Comparison of ENCODE assay signal across 1 cellular context in the genomic region with DNA sequence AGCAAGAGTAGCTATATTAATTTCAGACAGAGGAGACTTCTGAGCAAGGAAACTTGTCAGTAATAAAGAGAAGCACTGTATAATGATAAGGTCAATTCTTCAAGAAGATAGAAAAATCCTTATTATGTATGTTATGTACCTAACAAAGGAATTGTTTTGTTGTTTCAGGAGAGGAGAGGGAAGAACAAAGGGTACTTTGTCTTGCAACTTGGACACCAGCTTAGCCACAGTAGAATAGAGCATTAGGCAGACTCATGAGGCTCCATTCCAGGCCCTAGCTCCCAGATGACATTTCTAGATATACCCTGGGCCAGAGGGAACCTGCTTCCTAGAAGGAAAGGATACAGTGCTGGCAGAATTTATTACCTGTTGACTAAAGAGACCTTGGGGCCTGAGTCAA.
TF ChIP-seq lines count a peak whose summit lies in the region.

No MANE protein-coding gene starts in this region.

TF ChIP-seq in WTC11, 78 proteins besides CTCF, POLR2A, EP300 and RAD21 (continued from another document):
- TF ChIP-seq, protein P1, sequence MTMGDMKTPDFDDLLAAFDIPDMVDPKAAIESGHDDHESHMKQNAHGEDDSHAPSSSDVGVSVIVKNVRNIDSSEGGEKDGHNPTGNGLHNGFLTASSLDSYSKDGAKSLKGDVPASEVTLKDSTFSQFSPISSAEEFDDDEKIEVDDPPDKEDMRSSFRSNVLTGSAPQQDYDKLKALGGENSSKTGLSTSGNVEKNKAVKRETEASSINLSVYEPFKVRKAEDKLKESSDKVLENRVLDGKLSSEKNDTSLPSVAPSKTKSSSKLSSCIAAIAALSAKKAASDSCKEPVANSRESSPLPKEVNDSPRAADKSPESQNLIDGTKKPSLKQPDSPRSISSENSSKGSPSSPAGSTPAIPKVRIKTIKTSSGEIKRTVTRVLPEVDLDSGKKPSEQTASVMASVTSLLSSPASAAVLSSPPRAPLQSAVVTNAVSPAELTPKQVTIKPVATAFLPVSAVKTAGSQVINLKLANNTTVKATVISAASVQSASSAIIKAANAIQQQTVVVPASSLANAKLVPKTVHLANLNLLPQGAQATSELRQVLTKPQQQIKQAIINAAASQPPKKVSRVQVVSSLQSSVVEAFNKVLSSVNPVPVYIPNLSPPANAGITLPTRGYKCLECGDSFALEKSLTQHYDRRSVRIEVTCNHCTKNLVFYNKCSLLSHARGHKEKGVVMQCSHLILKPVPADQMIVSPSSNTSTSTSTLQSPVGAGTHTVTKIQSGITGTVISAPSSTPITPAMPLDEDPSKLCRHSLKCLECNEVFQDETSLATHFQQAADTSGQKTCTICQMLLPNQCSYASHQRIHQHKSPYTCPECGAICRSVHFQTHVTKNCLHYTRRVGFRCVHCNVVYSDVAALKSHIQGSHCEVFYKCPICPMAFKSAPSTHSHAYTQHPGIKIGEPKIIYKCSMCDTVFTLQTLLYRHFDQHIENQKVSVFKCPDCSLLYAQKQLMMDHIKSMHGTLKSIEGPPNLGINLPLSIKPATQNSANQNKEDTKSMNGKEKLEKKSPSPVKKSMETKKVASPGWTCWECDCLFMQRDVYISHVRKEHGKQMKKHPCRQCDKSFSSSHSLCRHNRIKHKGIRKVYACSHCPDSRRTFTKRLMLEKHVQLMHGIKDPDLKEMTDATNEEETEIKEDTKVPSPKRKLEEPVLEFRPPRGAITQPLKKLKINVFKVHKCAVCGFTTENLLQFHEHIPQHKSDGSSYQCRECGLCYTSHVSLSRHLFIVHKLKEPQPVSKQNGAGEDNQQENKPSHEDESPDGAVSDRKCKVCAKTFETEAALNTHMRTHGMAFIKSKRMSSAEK (CRISPR knock-in tag; IDR thresholded peaks at IDR 0.05; ENCODE audit: borderline replicate concordance): no peak
- TF ChIP-seq, protein P2, sequence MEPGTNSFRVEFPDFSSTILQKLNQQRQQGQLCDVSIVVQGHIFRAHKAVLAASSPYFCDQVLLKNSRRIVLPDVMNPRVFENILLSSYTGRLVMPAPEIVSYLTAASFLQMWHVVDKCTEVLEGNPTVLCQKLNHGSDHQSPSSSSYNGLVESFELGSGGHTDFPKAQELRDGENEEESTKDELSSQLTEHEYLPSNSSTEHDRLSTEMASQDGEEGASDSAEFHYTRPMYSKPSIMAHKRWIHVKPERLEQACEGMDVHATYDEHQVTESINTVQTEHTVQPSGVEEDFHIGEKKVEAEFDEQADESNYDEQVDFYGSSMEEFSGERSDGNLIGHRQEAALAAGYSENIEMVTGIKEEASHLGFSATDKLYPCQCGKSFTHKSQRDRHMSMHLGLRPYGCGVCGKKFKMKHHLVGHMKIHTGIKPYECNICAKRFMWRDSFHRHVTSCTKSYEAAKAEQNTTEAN (CRISPR knock-in tag; IDR thresholded peaks at IDR 0.05): no peak
- no peak for TF ChIP-seq EMX1 (CRISPR knock-in tag; IDR thresholded peaks at IDR 0.05)
